Comparison of ENCODE assay signal across 15 cellular contexts in the genomic region with DNA sequence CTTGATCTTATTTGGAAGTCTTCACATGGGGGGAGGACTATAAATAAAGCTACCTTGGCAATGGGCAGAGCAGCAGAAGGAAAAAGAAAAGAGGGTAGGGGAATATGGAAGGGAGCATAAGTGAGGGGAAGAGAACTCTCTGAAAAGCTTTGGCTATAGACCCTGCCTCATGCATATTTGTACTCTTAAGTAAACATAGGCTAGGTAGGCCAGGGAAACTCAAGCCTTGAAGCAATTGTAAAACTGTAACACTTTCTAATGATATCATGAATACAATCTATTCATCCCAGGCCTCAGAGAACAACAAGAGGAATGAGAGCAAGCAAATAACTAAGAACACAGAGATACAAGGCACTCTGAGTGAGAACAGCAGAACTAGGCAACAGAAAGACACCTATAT. TPM values are rescaled to one million over a fixed set of nuclear protein-coding genes. Genes with fewer than 3 reads are reported as not detected.
DNase-seq lines count a peak whose midpoint lies in the region; ATAC-seq, FAIRE-seq and TF ChIP-seq lines count a peak whose summit lies in the region.
"Had no signal": no experiment of that assay in that cellular context is flagged by ENCODE, and none has a peak within 500 bp of the region (broad histone marks: within the 10 kb centered on the region; RNA-seq: fewer than 3 reads in every experiment).

No MANE protein-coding gene starts in this region.

- H3K9me3 Mint-ChIP-seq in activated CD4-positive, alpha-beta T cell treated with anti-CD3 and anti-CD28 coated beads, Interleukin-2, amount 10 ng/mL, durations not matched to agents 24 days and 14 days: no peaks in the 10 kb centered on the region
- peaks cover 0 to 4% of the 10 kb centered on the region in 2 donors for H3K9me3 Mint-ChIP-seq in stimulated activated naive B cell treated with anti-CD40 and anti-IgM and Interleukin-4, amounts not matched to agents 10 μg/mL and 1 μg/mL and 100 μg/mL, for 72 hours
- H3K9me3 Mint-ChIP-seq: activated CD4-positive, alpha-beta memory T cell treated with anti-CD3 and anti-CD28 coated beads, Interleukin-2, amount 10 ng/mL, durations not matched to agents 7 days and 5 days had no signal

- peak overlapping the region; percentile 29 for H3K4me2 ChIP-seq in SU-DHL-6 (ENCODE audit: low read depth, low read length, poor library complexity, severe bottlenecking)
- H3K4me2 ChIP-seq in HepG2 (ENCODE audit: low read depth, low read length): no peak overlapping the region

- no peak overlapping the region for H3K27ac Mint-ChIP-seq in activated CD4-positive, alpha-beta T cell treated with anti-CD3 and anti-CD28 coated beads, Interleukin-2, amount 10 ng/mL, durations not matched to agents 24 days and 14 days
- no peak overlapping the region for H3K27ac Mint-ChIP-seq in stimulated activated naive B cell treated with anti-CD40 and anti-IgM and Interleukin-4, amounts not matched to agents 10 μg/mL and 1 μg/mL and 100 μg/mL, for 72 hours
- H3K27ac Mint-ChIP-seq: activated CD4-positive, alpha-beta memory T cell treated with anti-CD3 and anti-CD28 coated beads, Interleukin-2, amount 10 ng/mL, durations not matched to agents 7 days and 5 days had no signal

- H3K9me3 ChIP-seq in SU-DHL-6 (ENCODE audit: insufficient read depth, low read length) (no peaks in the 10 kb centered on the region), HepG2 (ENCODE audit: low read length) (no peaks in the 10 kb centered on the region), upper lobe of right lung (no peaks in the 10 kb centered on the region)

- H4K20me1 ChIP-seq in SU-DHL-6 (ENCODE audit: low read depth, low read length) (peaks cover 66% of the 10 kb centered on the region), HepG2 (ENCODE audit: insufficient read depth, low read length) (0 out of 2 replicates have a peak, but pooled peaks cover 4% of the 10 kb centered on the region)

- H3K4me3 Mint-ChIP-seq in activated CD4-positive, alpha-beta T cell treated with anti-CD3 and anti-CD28 coated beads, Interleukin-2, amount 10 ng/mL, durations not matched to agents 24 days and 14 days: no peak overlapping the region
- H3K4me3 Mint-ChIP-seq in stimulated activated naive B cell treated with anti-CD40 and anti-IgM and Interleukin-4, amounts not matched to agents 10 μg/mL and 1 μg/mL and 100 μg/mL, for 72 hours: no peak overlapping the region
- H3K4me3 Mint-ChIP-seq: activated CD4-positive, alpha-beta memory T cell treated with anti-CD3 and anti-CD28 coated beads, Interleukin-2, amount 10 ng/mL, durations not matched to agents 7 days and 5 days had no signal

- in situ Hi-C loops in HepG2 (cut with HindIII; ENCODE audit: extremely low pct_ligation_motif_present, low pct_unique_long_range_greater_than_20kb): no loop called here

- peaks cover 58% of the 10 kb centered on the region for H3K4me1 Mint-ChIP-seq in activated CD4-positive, alpha-beta T cell treated with anti-CD3 and anti-CD28 coated beads, Interleukin-2, amount 10 ng/mL, durations not matched to agents 24 days and 14 days
- peaks cover 58 to 87% of the 10 kb centered on the region in 2 donors for H3K4me1 Mint-ChIP-seq in stimulated activated naive B cell treated with anti-CD40 and anti-IgM and Interleukin-4, amounts not matched to agents 10 μg/mL and 1 μg/mL and 100 μg/mL, for 72 hours

- TF ChIP-seq RAD21 in HepG2 (CRISPR knock-in tag; IDR thresholded peaks at IDR 0.05): no peak

- ATAC-seq in HepG2: peak; percentile 69
- ATAC-seq in upper lobe of right lung: peak; percentile 17
- no peak for ATAC-seq in HG02763 (IDR thresholded peaks at IDR 0.05; ENCODE audit: unreplicated experiment)
- ATAC-seq in GM21526 (IDR thresholded peaks at IDR 0.05; ENCODE audit: low FRiP score, unreplicated experiment): no peak
- ATAC-seq in stimulated activated naive B cell treated with anti-CD40 and anti-IgM and Interleukin-4, amounts not matched to agents 10 μg/mL and 1 μg/mL and 100 μg/mL, for 72 hours (replicated peaks): no peak
- ATAC-seq: right cardiac atrium had no signal

- H3K27me3 Mint-ChIP-seq in activated CD4-positive, alpha-beta T cell treated with anti-CD3 and anti-CD28 coated beads, Interleukin-2, amount 10 ng/mL, durations not matched to agents 24 days and 14 days: no peaks in the 10 kb centered on the region
- H3K27me3 Mint-ChIP-seq in stimulated activated naive B cell treated with anti-CD40 and anti-IgM and Interleukin-4, amounts not matched to agents 10 μg/mL and 1 μg/mL and 100 μg/mL, for 72 hours: no peaks in the 10 kb centered on the region
- H3K27me3 Mint-ChIP-seq: activated CD4-positive, alpha-beta memory T cell treated with anti-CD3 and anti-CD28 coated beads, Interleukin-2, amount 10 ng/mL, durations not matched to agents 7 days and 5 days had no signal

- H3K27ac ChIP-seq in SU-DHL-6 (ENCODE audit: low read depth, low read length) (0 out of 2 replicates have a peak overlapping the region, but pooled peaks have one; percentile 4), HepG2 (ENCODE audit: extremely low read length, insufficient read depth, low read length) (no peak overlapping the region), upper lobe of right lung (peak overlapping the region; percentile 5)

- TF ChIP-seq POLR2A in HepG2 (IDR thresholded peaks at IDR 0.05; ENCODE audit: insufficient read depth in 1 of 2, low read depth in 2 of 2, low read length in 2 of 2): no peak

- H3K79me2 ChIP-seq in SU-DHL-6 (ENCODE audit: insufficient read depth, low read length) (peaks cover 100% of the 10 kb centered on the region), HepG2 (ENCODE audit: insufficient read depth, low read length) (peaks cover 49% of the 10 kb centered on the region)

- CTCF ChIA-PET in HepG2 (lab: Yijun Ruan, JAX; ENCODE audit: low intra/inter-chr PET ratio, low total read pairs): no interaction called here

- TF ChIP-seq CTCF in SU-DHL-6 (IDR thresholded peaks at IDR 0.05; ENCODE audit: insufficient read depth, low read length, poor library complexity, severe bottlenecking) (no peak), HepG2 (CRISPR knock-in tag; IDR thresholded peaks at IDR 0.05) (no peak), upper lobe of right lung (IDR thresholded peaks at IDR 0.05) (no peak)

- intact Hi-C loops in activated CD4-positive, alpha-beta T cell treated with anti-CD3 and anti-CD28 coated beads, Interleukin-2, amount 10 ng/mL, durations not matched to agents 24 days and 14 days (cut with micrococcal nuclease): no loop called here
- intact Hi-C loops in HepG2 (cut with micrococcal nuclease; ENCODE audit: unreplicated experiment) (no loop called here), upper lobe of right lung (cut with DNase I) (no loop called here)

- no peaks in the 10 kb centered on the region for H3K9me2 ChIP-seq in SU-DHL-6 (replicated peaks; ENCODE audit: insufficient read depth, low read length)

- H3K36me3 Mint-ChIP-seq in activated CD4-positive, alpha-beta T cell treated with anti-CD3 and anti-CD28 coated beads, Interleukin-2, amount 10 ng/mL, durations not matched to agents 24 days and 14 days (ENCODE audit: low read depth): peaks cover 19% of the 10 kb centered on the region
- H3K36me3 Mint-ChIP-seq in stimulated activated naive B cell treated with anti-CD40 and anti-IgM and Interleukin-4, amounts not matched to agents 10 μg/mL and 1 μg/mL and 100 μg/mL, for 72 hours: peaks cover 3 to 23% of the 10 kb centered on the region in 2 donors

- no TSS peak for BruUV-seq in HepG2 (replicated peaks; lab: Mats Ljungman, UMichigan)

- FAIRE-seq in HepG2 (lab: Jason Lieb, UNC): no peak
- FAIRE-seq: bronchial epithelial cell, D721Med had no signal

- POLR2A ChIA-PET in HepG2 (lab: Yijun Ruan, JAX): no interaction called here

- H3K36me3 ChIP-seq in SU-DHL-6 (ENCODE audit: low read length) (no peaks in the 10 kb centered on the region), HepG2 (replicated peaks in 1 of 2; ENCODE audit: control insufficient read depth in 1 of 2, insufficient read depth in 2 of 2, low read length in 2 of 2) (no peaks in the 10 kb centered on the region), upper lobe of right lung (no peaks in the 10 kb centered on the region)

- peak; percentile 15 for DNase-seq in activated CD4-positive, alpha-beta T cell treated with anti-CD3 and anti-CD28 coated beads, Interleukin-2, amount 10 ng/mL, durations not matched to agents 24 days and 14 days
- DNase-seq in activated CD4-positive, alpha-beta T cell treated with anti-CD3 and anti-CD28 coated beads for 1 hour: no peak
- DNase-seq in HepG2 (ENCODE audit: low spot score) (no peak), upper lobe of right lung (no peak)
- DNase-seq in stimulated activated naive B cell treated with anti-CD40 and anti-IgM and Interleukin-4, amounts not matched to agents 10 μg/mL and 1 μg/mL and 100 μg/mL, for 72 hours: no peak
- DNase-seq: activated CD4-positive, alpha-beta memory T cell treated with anti-CD3 and anti-CD28 coated beads, Interleukin-2, amount 10 ng/mL, durations not matched to agents 7 days and 5 days; activated gamma-delta T cell; NCI-H1092 treated with DMSO at 0.1 percent for 48 hours; NCI-H774; right cardiac atrium had no signal

- H2AFZ ChIP-seq in SU-DHL-6 (ENCODE audit: low read depth, low read length, severe bottlenecking): no peak overlapping the region
- no peak overlapping the region for H2AFZ ChIP-seq in HepG2 (ENCODE audit: low read length)

- H3K4me3 ChIP-seq in SU-DHL-6 (ENCODE audit: insufficient read depth, low read length, poor library complexity, severe bottlenecking) (no peak overlapping the region), HepG2 (replicated peaks in 1 of 3; ENCODE audit: insufficient read depth in 1 of 3, low read depth in 2 of 3, low read length in 3 of 3) (no peak overlapping the region), upper lobe of right lung (no peak overlapping the region)

- H3K27me3 ChIP-seq in SU-DHL-6 (ENCODE audit: low read length): no peaks in the 10 kb centered on the region
- H3K27me3 ChIP-seq in HepG2 (ENCODE audit: control insufficient read depth in 1 of 2, insufficient read depth in 2 of 2, low read length in 2 of 2): no peaks in the 10 kb centered on the region
- H3K27me3 ChIP-seq in upper lobe of right lung: no peaks in the 10 kb centered on the region

- H3F3A ChIP-seq in SU-DHL-6 (ENCODE audit: insufficient read depth): peaks cover 25% of the 10 kb centered on the region; the same call in 1 of the 2 replicates

- no peak overlapping the region for H3K9ac ChIP-seq in SU-DHL-6 (ENCODE audit: low read length)
- no peak overlapping the region for H3K9ac ChIP-seq in HepG2 (ENCODE audit: insufficient read depth, low read depth, low read length)

- TF ChIP-seq EP300 in HepG2 (IDR thresholded peaks at IDR 0.05; ENCODE audit: low read depth in 2 of 2, low read length in 2 of 2): no peak
- TF ChIP-seq EP300 in HepG2 (CRISPR knock-in tag; IDR thresholded peaks at IDR 0.05; ENCODE audit: borderline replicate concordance): no peak

- H3K4me1 ChIP-seq in HepG2 (ENCODE audit: insufficient read depth, low read length) (peaks cover 21% of the 10 kb centered on the region), upper lobe of right lung (peaks cover 53% of the 10 kb centered on the region)

RNA-seq across cellular contexts. Expression of a gene that starts 20.4 kb away (rescaled TPM):
- total RNA-seq in activated CD4-positive, alpha-beta T cell treated with anti-CD3 and anti-CD28 coated beads, Interleukin-2, amount 10 ng/mL, durations not matched to agents 24 days and 14 days: 94.6 and 119 TPM in 2 replicates
- total RNA-seq in HepG2 (2016; rRNA removed; fragmentation: Illumina TruSeq; extraction: Trizol) (35.3 and 62.5 TPM in 2 replicates), upper lobe of right lung (94.2 TPM)
- total RNA-seq in HepG2 (2016; cell fraction: cytosol; rRNA removed; fragmentation: Illumina TruSeq; extraction: Trizol; ENCODE audit: low read depth): 7.1 and 7.5 TPM in 2 replicates
- 37.1 and 59.7 TPM in 2 replicates for total RNA-seq in HepG2 (2016; cell fraction: insoluble cytoplasmic fraction; rRNA removed; fragmentation: Illumina TruSeq; extraction: Trizol)
- total RNA-seq in HepG2 (2016; cell fraction: membrane; rRNA removed; fragmentation: Illumina TruSeq; extraction: Trizol): 13.7 TPM in 2 replicates
- total RNA-seq in HepG2 (2016; cell fraction: nucleus; rRNA removed; fragmentation: Illumina TruSeq; extraction: Trizol): 62.5 and 65.0 TPM in 2 replicates
- polyA plus RNA-seq in HepG2 (2011; rRNA removed): 14.4 and 16.3 TPM in 2 replicates
- polyA plus RNA-seq in HepG2 (2011; cell fraction: cytosol; rRNA removed): 11.8 and 16.0 TPM in 2 replicates
- polyA plus RNA-seq in HepG2 (2011; cell fraction: nucleus; rRNA removed): 15.9 and 17.8 TPM in 2 replicates
- 20.3 and 20.9 TPM in 2 replicates for polyA plus RNA-seq in HepG2 (2012)
- 1.5 and 1.7 TPM in 2 replicates for polyA plus RNA-seq in HepG2 (2016; cell fraction: cytosol; fragmentation: Illumina TruSeq; extraction: Trizol; ENCODE audit: low read depth)
- polyA plus RNA-seq in HepG2 (2016; cell fraction: insoluble cytoplasmic fraction; fragmentation: Illumina TruSeq; extraction: Trizol; ENCODE audit: low read depth): 37.4 and 41.6 TPM in 2 replicates
- polyA plus RNA-seq in HepG2 (2016; cell fraction: membrane; fragmentation: Illumina TruSeq; extraction: Trizol; ENCODE audit: low read depth): 4.3 and 5.2 TPM in 2 replicates
- 37.1 and 37.5 TPM in 2 replicates for polyA plus RNA-seq in HepG2 (2016; cell fraction: nucleus; fragmentation: Illumina TruSeq; extraction: Trizol; ENCODE audit: insufficient read depth, low read depth)
- polyA minus RNA-seq in HepG2 (2011; rRNA and poly(A)+ RNA removed; ENCODE audit: low replicate concordance): 21.8 and 47.6 TPM in 2 replicates
- 32.1 and 37.1 TPM in 2 replicates for polyA minus RNA-seq in HepG2 (2011; cell fraction: cytosol; rRNA and poly(A)+ RNA removed)
- 99.5 and 105 TPM in 2 replicates for polyA minus RNA-seq in HepG2 (2011; cell fraction: nucleus; rRNA and poly(A)+ RNA removed)

Comparison
In these comparisons a context has a peak if more than half of its experiments do, and no peak if none do; other contexts are left out.
1. ATAC-seq: peak in HepG2 (single experiment) and upper lobe of right lung (single experiment); none in HG02763 (single experiment), GM21526 (single experiment) and stimulated activated naive B cell treated with anti-CD40 and anti-IgM and Interleukin-4, amounts not matched to agents 10 μg/mL and 1 μg/mL and 100 μg/mL, for 72 hours (0 of 2).